In genomic region chr1:19786988-19787423, GRCh38 we compare ENCODE assay signal across 20 cellular contexts. TPM values are rescaled to one million over a fixed set of nuclear protein-coding genes. Genes with fewer than 3 reads are reported as not detected.
DNase-seq lines count a peak whose midpoint lies in the region; ATAC-seq, FAIRE-seq and TF ChIP-seq lines count a peak whose summit lies in the region.
"Had no signal": no experiment of that assay in that cellular context is flagged by ENCODE, and none has a peak within 500 bp of the region (broad histone marks: within the 10 kb centered on the region; RNA-seq: fewer than 3 reads in every experiment).

No MANE protein-coding gene starts in this region.

- TF ChIP-seq CTCF in natural killer cell (IDR thresholded peaks at IDR 0.05): no peak
- no peak for TF ChIP-seq CTCF in bronchial epithelial cell (IDR thresholded peaks at IDR 0.05; ENCODE audit: insufficient read depth, low read length, severe bottlenecking)
- TF ChIP-seq CTCF in lung (IDR thresholded peaks at IDR 0.05; ENCODE audit: control extremely low read depth, extremely low read depth): no peak
- no peak for TF ChIP-seq CTCF in right atrium auricular region (IDR thresholded peaks at IDR 0.05)

- intact Hi-C loops in natural killer cell (cut with micrococcal nuclease): no loop called here

- peaks cover 13% of the 10 kb centered on the region for H3K36me3 Mint-ChIP-seq in natural killer cell treated with Interleukin-12 subunit alpha and Interleukin-12 subunit beta and Interleukin-15 and Interleukin-18, amount 100 ng/mL, for 72 hours
- peaks cover 7% of the 10 kb centered on the region for H3K36me3 Mint-ChIP-seq in natural killer cell

- FAIRE-seq in bronchial epithelial cell (lab: Jason Lieb, UNC): no peak

- no peak overlapping the region for H3K4me3 ChIP-seq in bronchial epithelial cell (ENCODE audit: low read depth, low read length)
- no peak overlapping the region for H3K4me3 ChIP-seq in lung
- H3K4me3 ChIP-seq in right atrium auricular region: no peak overlapping the region
- H3K4me3 ChIP-seq: smooth muscle cell, uterus had no signal

- H3K27me3 Mint-ChIP-seq in natural killer cell treated with Interleukin-12 subunit alpha and Interleukin-12 subunit beta and Interleukin-15 and Interleukin-18, amount 100 ng/mL, for 72 hours: no peaks in the 10 kb centered on the region
- no peaks in the 10 kb centered on the region for H3K27me3 Mint-ChIP-seq in natural killer cell (ENCODE audit: low read depth in 2 of 2)
- H3K27me3 Mint-ChIP-seq: activated CD4-positive, alpha-beta T cell treated with anti-CD3 and anti-CD28 coated beads, Interleukin-2, amount 10 ng/mL, durations not matched to agents 7 days and 5 days; activated naive CD8-positive, alpha-beta T cell; activated T-cell treated with anti-CD3 and anti-CD28 coated beads, Interleukin-2, amount 50 U/mL, for 24 hours; CD8-positive, alpha-beta memory T cell; memory B cell had no signal

- H3K9me3 ChIP-seq in lung (ENCODE audit: control insufficient read depth in 2 of 2, insufficient read depth in 1 of 2, low read length in 1 of 2) (no peaks in the 10 kb centered on the region), right atrium auricular region (no peaks in the 10 kb centered on the region)
- H3K9me3 ChIP-seq: uterus had no signal

- H3K9me3 Mint-ChIP-seq in natural killer cell treated with Interleukin-12 subunit alpha and Interleukin-12 subunit beta and Interleukin-15 and Interleukin-18, amount 100 ng/mL, for 72 hours: no peaks in the 10 kb centered on the region
- no peaks in the 10 kb centered on the region for H3K9me3 Mint-ChIP-seq in natural killer cell
- H3K9me3 Mint-ChIP-seq: activated CD4-positive, alpha-beta T cell treated with anti-CD3 and anti-CD28 coated beads, Interleukin-2, amount 10 ng/mL, durations not matched to agents 7 days and 5 days; activated T-cell treated with anti-CD3 and anti-CD28 coated beads, Interleukin-2, amount 50 U/mL, for 24 hours; CD8-positive, alpha-beta memory T cell; stimulated activated effector memory CD8-positive, alpha-beta T cell treated with anti-CD3 and anti-CD28 coated beads, Interleukin-12 subunit alpha, Interleukin-12 subunit beta, amount 100 ng/mL, for 72 hours had no signal

- H3K36me3 ChIP-seq in bronchial epithelial cell (ENCODE audit: control insufficient read depth, insufficient read depth, low read length) (peaks cover 1% of the 10 kb centered on the region), lung (ENCODE audit: control insufficient read depth in 2 of 2, insufficient read depth in 2 of 2, low read length in 2 of 2) (peaks cover 0 to 17% of the 10 kb centered on the region in 2 donors), right atrium auricular region (peaks cover 10% of the 10 kb centered on the region)
- H3K36me3 ChIP-seq: uterus had no signal

- H3K27ac ChIP-seq in lung (ENCODE audit: low read depth in 1 of 2, low read length in 1 of 2) (no peak overlapping the region), right atrium auricular region (no peak overlapping the region)
- H3K27ac ChIP-seq: uterus had no signal

- H3K4me1 ChIP-seq in lung (ENCODE audit: control insufficient read depth in 2 of 2, insufficient read depth in 2 of 2, low read length in 2 of 2) (peaks cover 0 to 3% of the 10 kb centered on the region in 2 donors), right atrium auricular region (no peaks in the 10 kb centered on the region)
- H3K4me1 ChIP-seq: uterus had no signal

- no peak overlapping the region for H3K27ac Mint-ChIP-seq in natural killer cell treated with Interleukin-12 subunit alpha and Interleukin-12 subunit beta and Interleukin-15 and Interleukin-18, amount 100 ng/mL, for 72 hours
- no peak overlapping the region for H3K27ac Mint-ChIP-seq in natural killer cell
- H3K27ac Mint-ChIP-seq: activated CD4-positive, alpha-beta T cell treated with anti-CD3 and anti-CD28 coated beads, Interleukin-2, amount 10 ng/mL, durations not matched to agents 7 days and 5 days; activated naive CD8-positive, alpha-beta T cell; activated T-cell treated with anti-CD3 and anti-CD28 coated beads, Interleukin-2, amount 50 U/mL, for 24 hours; memory B cell; stimulated activated effector memory CD8-positive, alpha-beta T cell treated with anti-CD3 and anti-CD28 coated beads, Interleukin-12 subunit alpha, Interleukin-12 subunit beta, amount 100 ng/mL, for 72 hours had no signal

- peak; percentile 12 for DNase-seq in natural killer cell treated with Interleukin-12 subunit alpha and Interleukin-12 subunit beta and Interleukin-15 and Interleukin-18, amount 100 ng/mL, for 72 hours (ENCODE audit: low spot score)
- DNase-seq in natural killer cell (no peak), bronchial epithelial cell (ENCODE audit: low read depth) (peak; percentile 50), lung (ENCODE audit: low spot score) (peak; percentile 34), ureter (ENCODE audit: low spot score) (peak; percentile 83), right atrium auricular region (ENCODE audit: low spot score) (no peak), COLO668 (lab: John Stamatoyannopoulos, UW; ENCODE audit: unreplicated experiment) (no peak), H4 (ENCODE audit: low spot score) (no peak)
- DNase-seq: activated CD4-positive, alpha-beta T cell treated with anti-CD3 and anti-CD28 coated beads, Interleukin-2, amount 10 ng/mL, durations not matched to agents 7 days and 5 days; activated T-cell treated with anti-CD3 and anti-CD28 coated beads, Interleukin-2, amount 50 U/mL, for 24 hours; CD8-positive, alpha-beta memory T cell; GDM1; KG1; NCI-H1092 treated with DMSO at 0.1 percent for 48 hours; nucleus accumbens; uterus had no signal

- H3K27me3 ChIP-seq in bronchial epithelial cell (ENCODE audit: control insufficient read depth, insufficient read depth, low read length) (no peaks in the 10 kb centered on the region), lung (ENCODE audit: control insufficient read depth, insufficient read depth) (no peaks in the 10 kb centered on the region), right atrium auricular region (no peaks in the 10 kb centered on the region)
- H3K27me3 ChIP-seq: uterus had no signal

- H3K4me1 Mint-ChIP-seq in natural killer cell treated with Interleukin-12 subunit alpha and Interleukin-12 subunit beta and Interleukin-15 and Interleukin-18, amount 100 ng/mL, for 72 hours (ENCODE audit: low read depth in 2 of 2): peaks cover 7 to 13% of the 10 kb centered on the region in 2 donors
- H3K4me1 Mint-ChIP-seq in natural killer cell: peaks cover 0 to 13% of the 10 kb centered on the region in 2 donors

- ATAC-seq in natural killer cell treated with Interleukin-12 subunit alpha and Interleukin-12 subunit beta and Interleukin-15 and Interleukin-18, amount 100 ng/mL, for 72 hours: no peak
- ATAC-seq in natural killer cell: no peak
- peak; percentile 11 for ATAC-seq in lung (ENCODE audit: insufficient read depth, low FRiP score)
- ATAC-seq: stimulated activated effector memory CD8-positive, alpha-beta T cell treated with anti-CD3 and anti-CD28 coated beads, Interleukin-12 subunit alpha, Interleukin-12 subunit beta, amount 100 ng/mL, for 72 hours had no signal

- no peak overlapping the region for H3K4me3 Mint-ChIP-seq in natural killer cell treated with Interleukin-12 subunit alpha and Interleukin-12 subunit beta and Interleukin-15 and Interleukin-18, amount 100 ng/mL, for 72 hours
- no peak overlapping the region for H3K4me3 Mint-ChIP-seq in natural killer cell
- H3K4me3 Mint-ChIP-seq: activated CD4-positive, alpha-beta T cell treated with anti-CD3 and anti-CD28 coated beads, Interleukin-2, amount 10 ng/mL, durations not matched to agents 7 days and 5 days; activated naive CD8-positive, alpha-beta T cell; activated T-cell treated with anti-CD3 and anti-CD28 coated beads, Interleukin-2, amount 50 U/mL, for 24 hours; CD8-positive, alpha-beta memory T cell; memory B cell; stimulated activated effector memory CD8-positive, alpha-beta T cell treated with anti-CD3 and anti-CD28 coated beads, Interleukin-12 subunit alpha, Interleukin-12 subunit beta, amount 100 ng/mL, for 72 hours had no signal

- WGBS in lung, 2 donors: 70 to 83% methylated on average over 9 of the region's 9 CpGs

RNA-seq across cellular contexts. Expression of gene TMCO4, which starts 12.7 kb away (rescaled TPM):
- 10 to 100 TPM; 11.7 to 20.3 TPM for total RNA-seq in natural killer cell treated with Interleukin-12 subunit alpha and Interleukin-12 subunit beta and Interleukin-15 and Interleukin-18, amount 100 ng/mL, for 72 hours
- 10 to 100 TPM; 14.2 to 21.5 (median 18.3) TPM for total RNA-seq in natural killer cell
- 2.6 and 5.9 TPM in 2 replicates for total RNA-seq in bronchial epithelial cell
- total RNA-seq in lung: 10 to 100 TPM; 22.5 to 27.8 TPM
- 10 to 100 TPM; 14.3 to 16.6 TPM for polyA plus RNA-seq in lung
- 60.8 TPM for total RNA-seq in ureter
- 10 to 100 TPM in 1 of 2 donors, 1 to 10 TPM in 1; 5.7 to 10.7 TPM for total RNA-seq in right atrium auricular region
- total RNA-seq in H4 (2014; rRNA removed; shearing (Covaris generic)): 10.6 and 20.3 TPM in 2 replicates

RNA-seq across cellular contexts. Expression of gene RNF186, which starts 28.1 kb away (rescaled TPM):
- total RNA-seq in natural killer cell treated with Interleukin-12 subunit alpha and Interleukin-12 subunit beta and Interleukin-15 and Interleukin-18, amount 100 ng/mL, for 72 hours: not detected
- total RNA-seq in natural killer cell (not detected), bronchial epithelial cell (not detected in 2 replicates), lung (not detected), ureter (not detected), right atrium auricular region (not detected)
- polyA plus RNA-seq in lung: not detected
- total RNA-seq in H4 (2014; rRNA removed; shearing (Covaris generic)): not detected in 2 replicates
- total RNA-seq: activated CD4-positive, alpha-beta T cell treated with anti-CD3 and anti-CD28 coated beads, Interleukin-2, amount 10 ng/mL, durations not matched to agents 7 days and 5 days; CD8-positive, alpha-beta memory T cell; smooth muscle cell had no signal
- polyA plus RNA-seq: CD8-positive, alpha-beta memory T cell; smooth muscle cell had no signal

Comparison
In these comparisons a context has a peak if more than half of its experiments do, and no peak if none do; other contexts are left out.
1. DNase-seq: peak in natural killer cell treated with Interleukin-12 subunit alpha and Interleukin-12 subunit beta and Interleukin-15 and Interleukin-18, amount 100 ng/mL, for 72 hours (single experiment), bronchial epithelial cell (single experiment), lung (single experiment) and ureter (single experiment); none in natural killer cell (single experiment), right atrium auricular region (single experiment), COLO668 (single experiment) and H4 (single experiment).